ENCODE assay signal across 11 cellular contexts in the genomic region with DNA sequence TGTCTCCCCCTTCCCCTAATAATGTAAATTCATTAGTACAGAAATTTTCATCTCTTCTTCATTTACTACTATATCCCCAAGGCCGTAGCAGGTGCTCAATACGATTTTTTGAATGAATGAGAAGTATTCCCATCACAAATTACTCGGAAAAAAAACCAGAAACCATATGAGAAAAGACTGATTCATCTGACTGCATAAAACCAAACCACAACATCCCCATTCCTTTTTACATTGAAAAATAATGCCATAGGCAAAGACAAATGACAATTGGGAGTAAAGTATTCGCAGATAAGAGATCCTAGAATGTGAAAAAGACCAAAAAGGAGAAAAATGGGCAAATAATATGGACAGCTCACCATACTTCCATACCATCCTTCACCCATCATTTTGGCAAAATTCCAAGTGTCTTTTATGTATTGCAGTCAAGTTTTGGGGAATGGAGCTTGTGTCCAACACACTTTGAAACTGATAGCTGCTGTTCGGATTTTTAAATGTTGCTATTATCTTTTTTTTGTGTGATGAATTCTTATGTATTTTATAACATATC. TPM values are rescaled to one million over a fixed set of nuclear protein-coding genes. Genes with fewer than 3 reads are reported as not detected.
DNase-seq lines count a peak whose midpoint lies in the region; ATAC-seq and TF ChIP-seq lines count a peak whose summit lies in the region.
"Had no signal": no experiment of that assay in that cellular context is flagged by ENCODE, and none has a peak within 500 bp of the region (broad histone marks: within the 10 kb centered on the region; RNA-seq: fewer than 3 reads in every experiment).

No MANE protein-coding gene starts in this region.

- no peaks in the 10 kb centered on the region for H3K27me3 ChIP-seq in BLaER1 treated with 17β-estradiol and CSF1 and Interleukin-3, amounts not matched to agents 10 nM and 100 nM
- no peaks in the 10 kb centered on the region for H3K27me3 ChIP-seq in PC-9 (ENCODE audit: insufficient read depth, low read depth)
- no peaks in the 10 kb centered on the region for H3K27me3 ChIP-seq in heart left ventricle

- peaks cover 30 to 62% (median 46%) of the 10 kb centered on the region in 10 experiments for H3K4me1 ChIP-seq in BLaER1 treated with 17β-estradiol and CSF1 and Interleukin-3, amounts not matched to agents 10 nM and 100 nM
- 0 out of 2 replicates have a peak, but pooled peaks cover 5% of the 10 kb centered on the region for H3K4me1 ChIP-seq in PC-9 (replicated peaks; ENCODE audit: insufficient read depth)
- H3K4me1 ChIP-seq in heart left ventricle, result peaks cover 0 to 26% (median 12%) of the 10 kb centered on the region in 12 donors

- no peak overlapping the region for H3K4me3 Mint-ChIP-seq in chondrocyte (ENCODE audit: unreplicated experiment)

- H3K9me3 Mint-ChIP-seq in chondrocyte (ENCODE audit: low read depth), result no peaks in the 10 kb centered on the region
- H3K9me3 Mint-ChIP-seq: HFFc6 had no signal

- no peak for TF ChIP-seq POLR2A in heart left ventricle (IDR thresholded peaks at IDR 0.05)

- no peak overlapping the region for H2AFZ ChIP-seq in PC-9

- no peak overlapping the region for H3K27ac Mint-ChIP-seq in chondrocyte (ENCODE audit: unreplicated experiment)

- peak overlapping the region; percentile 69 to 95 (median 90); a peak in 21 of 22 replicates for H3K4me2 ChIP-seq in BLaER1 treated with 17β-estradiol and CSF1 and Interleukin-3, amounts not matched to agents 10 nM and 100 nM
- H3K4me2 ChIP-seq in PC-9, result peak overlapping the region; percentile 81

- H3K4me1 Mint-ChIP-seq in chondrocyte (ENCODE audit: low read depth), result peaks cover 7% of the 10 kb centered on the region

- H3F3A ChIP-seq in PC-9 (ENCODE audit: insufficient read depth, low read depth), result no peaks in the 10 kb centered on the region

- peak; percentile 12 for DNase-seq in EH (ENCODE audit: low read depth)
- no peak for DNase-seq in PC-9
- DNase-seq in foreskin melanocyte, result peak; percentile 58
- no peak for DNase-seq in chondrocyte (ENCODE audit: low spot score)
- DNase-seq in heart left ventricle, result no peak
- DNase-seq: central memory CD4-positive, alpha-beta T cell; HFFc6; NCI-H2029; SHP77 treated with DMSO at 0.1 percent for 48 hours had no signal

- H3K36me3 Mint-ChIP-seq in chondrocyte (ENCODE audit: low read depth), result peaks cover 2% of the 10 kb centered on the region

- no peak for ATAC-seq in GM21515 (IDR thresholded peaks at IDR 0.05; ENCODE audit: unreplicated experiment)
- no peak for ATAC-seq in heart left ventricle

- intact Hi-C loops in PC-9 (cut with micrococcal nuclease; ENCODE audit: unreplicated experiment) (loop anchor here (10.0 kb wide), 3 partner anchors 181 to 369 kb away; a partner anchor contains a TSS), heart left ventricle (cut with DNase I) (loop anchor here in 9 of 10 donors (5.0 to 10.0 kb wide), 7 partner anchors 119 to 359 kb away; a partner anchor contains a TSS)

- TF ChIP-seq CTCF in PC-9 (conservative IDR thresholded peaks at IDR 0.05) (no peak), chondrocyte (IDR thresholded peaks at IDR 0.05) (no peak), heart left ventricle (IDR thresholded peaks at IDR 0.05) (no peak)

- POLR2A ChIA-PET in PC-9 (lab: Charles Lee; ENCODE audit: unreplicated experiment), result interaction anchor here (0.7 kb wide), 1 partner anchor 439 kb away, joined by 3 read pairs; no protein-coding TSS in a partner anchor

- 0 out of 22 replicates have a peak overlapping the region, but pooled peaks of 1 of the 11 experiments have one; percentile 87 for H3K9ac ChIP-seq in BLaER1 treated with 17β-estradiol and CSF1 and Interleukin-3, amounts not matched to agents 10 nM and 100 nM

- no TSS peak for BruUV-seq in PC-9 (replicated peaks; lab: Mats Ljungman, UMichigan)

- H3K4me3 ChIP-seq in BLaER1 treated with 17β-estradiol and CSF1 and Interleukin-3, amounts not matched to agents 10 nM and 100 nM, result peak overlapping the region in 4 of 10 experiments; percentile 69 to 77 (median 74); a peak in 8 of 20 replicates
- H3K4me3 ChIP-seq in PC-9 (peak overlapping the region; percentile 77; the same call in 1 of the 2 replicates), heart left ventricle (peak overlapping the region in 1 of 12 donors; percentile 73)

- peaks cover 38% of the 10 kb centered on the region for H3K79me2 ChIP-seq in PC-9 (ENCODE audit: low read depth)

- H3K9me3 ChIP-seq in BLaER1 treated with 17β-estradiol and CSF1 and Interleukin-3, amounts not matched to agents 10 nM and 100 nM (replicated peaks in 1 of 11), result peaks cover 0 to 20% (median 13%) of the 10 kb centered on the region in 11 experiments; a peak in 18 of 22 replicates
- H3K9me3 ChIP-seq in PC-9 (ENCODE audit: insufficient read depth, low read depth) (no peaks in the 10 kb centered on the region), heart left ventricle (no peaks in the 10 kb centered on the region)

- peaks cover 14 to 35% (median 29%) of the 10 kb centered on the region in 11 experiments for H3K36me3 ChIP-seq in BLaER1 treated with 17β-estradiol and CSF1 and Interleukin-3, amounts not matched to agents 10 nM and 100 nM
- H3K36me3 ChIP-seq in PC-9 (ENCODE audit: low read depth) (no peaks in the 10 kb centered on the region; the same call in 1 of the 2 replicates), heart left ventricle (peaks cover 0 to 20% (median 13%) of the 10 kb centered on the region in 9 donors)

- H3K27me3 Mint-ChIP-seq in chondrocyte (ENCODE audit: low read depth), result no peaks in the 10 kb centered on the region

- H3K27ac ChIP-seq in BLaER1 treated with 17β-estradiol and CSF1 and Interleukin-3, amounts not matched to agents 10 nM and 100 nM, result no peak overlapping the region
- H3K27ac ChIP-seq in PC-9, result no peak overlapping the region
- H3K27ac ChIP-seq in heart left ventricle, result no peak overlapping the region

- no peaks in the 10 kb centered on the region for H3K9me2 ChIP-seq in PC-9 (ENCODE audit: insufficient read depth)

- CTCF ChIA-PET in PC-9 (lab: Charles Lee), result interaction anchor here (0.6 kb wide), 1 partner anchor 248 kb away, joined by 3 read pairs; no protein-coding TSS in a partner anchor

- H4K20me1 ChIP-seq in BLaER1 treated with 17β-estradiol and CSF1 and Interleukin-3, amounts not matched to agents 10 nM and 100 nM, result peaks cover 0 to 14% (median 0%) of the 10 kb centered on the region in 11 experiments; a peak in 4 of 22 replicates
- no peaks in the 10 kb centered on the region for H4K20me1 ChIP-seq in PC-9 (ENCODE audit: insufficient read depth)

- 91 to 94% (median 93%) methylated on average over 5 of the region's 5 CpGs for WGBS in heart left ventricle, 4 donors

RNA-seq across cellular contexts. Expression of a gene that starts 1.5 kb away (rescaled TPM):
- total RNA-seq in PC-9 (2021) (8.6 and 11.3 TPM in 2 replicates), chondrocyte (3.9 to 6.4 TPM (median 5.6 TPM) in 3 replicates), heart left ventricle (10 to 100 TPM in 3 of 9 donors, 1 to 10 TPM in 6; 5.1 to 12.2 (median 8.1) TPM)
- polyA plus RNA-seq in heart left ventricle, result 1 to 10 TPM; 6.3 to 7.8 TPM

RNA-seq across cellular contexts. Expression of a gene that starts 22.1 kb away (rescaled TPM):
- total RNA-seq in PC-9 (2021), result 9.1 and 10.0 TPM in 2 replicates
- 6.6 to 9.4 TPM (median 8.6 TPM) in 3 replicates for total RNA-seq in chondrocyte
- 10 to 100 TPM; 11.3 to 30.1 (median 18.0) TPM for total RNA-seq in heart left ventricle
- 10 to 100 TPM in 1 of 2 donors, 1 to 10 TPM in 1; 1.5 to 11.7 TPM for polyA plus RNA-seq in heart left ventricle

Comparison
In these comparisons a context has a peak if more than half of its experiments do, and no peak if none do; other contexts are left out.
1. DNase-seq: peak in EH (single experiment) and foreskin melanocyte (single experiment); none in PC-9 (0 of 2), chondrocyte (single experiment) and heart left ventricle (0 of 5).